In the genomic region with DNA sequence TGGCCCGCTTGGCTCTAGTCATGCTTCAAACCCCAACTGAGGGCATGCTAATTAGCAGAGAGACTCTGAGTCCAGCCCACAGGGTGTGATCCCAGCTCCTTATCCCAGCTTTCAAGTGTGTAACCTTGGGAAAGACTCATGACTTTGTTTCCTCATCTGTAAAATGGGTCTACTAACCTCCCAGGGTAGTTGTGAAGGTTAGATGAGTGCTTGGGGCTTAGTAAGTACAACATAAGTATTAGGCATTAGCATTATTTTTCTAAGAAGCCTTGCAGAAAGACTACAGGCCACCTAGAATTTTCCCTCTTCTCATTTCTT, we compare ENCODE assay signal across 2 cellular contexts.
TF ChIP-seq lines count a peak whose summit lies in the region.

No MANE protein-coding gene starts in this region.

TF ChIP-seq in HepG2, 621 proteins besides CTCF, POLR2A, EP300 and RAD21 (continues in another document):
- no peak for TF ChIP-seq DZIP1 (CRISPR knock-in tag; IDR thresholded peaks at IDR 0.05)
- 0 out of 2 replicates have a peak, but pooled peaks have one; percentile 4 for TF ChIP-seq ATF5 (CRISPR knock-in tag; IDR thresholded peaks at IDR 0.05; ENCODE audit: low read depth)
- no peak for TF ChIP-seq ZNF704 (CRISPR knock-in tag; IDR thresholded peaks at IDR 0.05; ENCODE audit: borderline replicate concordance)
- TF ChIP-seq ZNF446 (CRISPR knock-in tag; IDR thresholded peaks at IDR 0.05) = no peak
- TF ChIP-seq, protein P1, sequence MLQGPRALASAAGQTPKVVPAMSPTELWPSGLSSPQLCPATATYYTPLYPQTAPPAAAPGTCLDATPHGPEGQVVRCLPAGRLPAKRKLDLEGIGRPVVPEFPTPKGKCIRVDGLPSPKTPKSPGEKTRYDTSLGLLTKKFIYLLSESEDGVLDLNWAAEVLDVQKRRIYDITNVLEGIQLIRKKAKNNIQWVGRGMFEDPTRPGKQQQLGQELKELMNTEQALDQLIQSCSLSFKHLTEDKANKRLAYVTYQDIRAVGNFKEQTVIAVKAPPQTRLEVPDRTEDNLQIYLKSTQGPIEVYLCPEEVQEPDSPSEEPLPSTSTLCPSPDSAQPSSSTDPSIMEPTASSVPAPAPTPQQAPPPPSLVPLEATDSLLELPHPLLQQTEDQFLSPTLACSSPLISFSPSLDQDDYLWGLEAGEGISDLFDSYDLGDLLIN (CRISPR knock-in tag; IDR thresholded peaks at IDR 0.05; ENCODE audit: borderline replicate concordance) = no peak
- TF ChIP-seq KLF12 (CRISPR knock-in tag; IDR thresholded peaks at IDR 0.05; ENCODE audit: borderline replicate concordance) = no peak
- TF ChIP-seq, protein P2, sequence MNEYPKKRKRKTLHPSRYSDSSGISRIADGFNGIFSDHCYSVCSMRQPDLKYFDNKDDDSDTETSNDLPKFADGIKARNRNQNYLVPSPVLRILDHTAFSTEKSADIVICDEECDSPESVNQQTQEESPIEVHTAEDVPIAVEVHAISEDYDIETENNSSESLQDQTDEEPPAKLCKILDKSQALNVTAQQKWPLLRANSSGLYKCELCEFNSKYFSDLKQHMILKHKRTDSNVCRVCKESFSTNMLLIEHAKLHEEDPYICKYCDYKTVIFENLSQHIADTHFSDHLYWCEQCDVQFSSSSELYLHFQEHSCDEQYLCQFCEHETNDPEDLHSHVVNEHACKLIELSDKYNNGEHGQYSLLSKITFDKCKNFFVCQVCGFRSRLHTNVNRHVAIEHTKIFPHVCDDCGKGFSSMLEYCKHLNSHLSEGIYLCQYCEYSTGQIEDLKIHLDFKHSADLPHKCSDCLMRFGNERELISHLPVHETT (CRISPR knock-in tag; conservative IDR thresholded peaks at IDR 0.05) = no peak
- TF ChIP-seq ATF7-NPFF (CRISPR knock-in tag; IDR thresholded peaks at IDR 0.05; ENCODE audit: low read depth) = no peak
- TF ChIP-seq ZNF589 (CRISPR knock-in tag; conservative IDR thresholded peaks at IDR 0.05) = no peak
- TF ChIP-seq SNAPC2 (CRISPR knock-in tag; IDR thresholded peaks at IDR 0.05) = no peak
- TF ChIP-seq ZNF841 (CRISPR knock-in tag; IDR thresholded peaks at IDR 0.05; ENCODE audit: borderline replicate concordance) = no peak
- TF ChIP-seq ZBTB38 (CRISPR knock-in tag; IDR thresholded peaks at IDR 0.05) = no peak
- TF ChIP-seq, protein P3, sequence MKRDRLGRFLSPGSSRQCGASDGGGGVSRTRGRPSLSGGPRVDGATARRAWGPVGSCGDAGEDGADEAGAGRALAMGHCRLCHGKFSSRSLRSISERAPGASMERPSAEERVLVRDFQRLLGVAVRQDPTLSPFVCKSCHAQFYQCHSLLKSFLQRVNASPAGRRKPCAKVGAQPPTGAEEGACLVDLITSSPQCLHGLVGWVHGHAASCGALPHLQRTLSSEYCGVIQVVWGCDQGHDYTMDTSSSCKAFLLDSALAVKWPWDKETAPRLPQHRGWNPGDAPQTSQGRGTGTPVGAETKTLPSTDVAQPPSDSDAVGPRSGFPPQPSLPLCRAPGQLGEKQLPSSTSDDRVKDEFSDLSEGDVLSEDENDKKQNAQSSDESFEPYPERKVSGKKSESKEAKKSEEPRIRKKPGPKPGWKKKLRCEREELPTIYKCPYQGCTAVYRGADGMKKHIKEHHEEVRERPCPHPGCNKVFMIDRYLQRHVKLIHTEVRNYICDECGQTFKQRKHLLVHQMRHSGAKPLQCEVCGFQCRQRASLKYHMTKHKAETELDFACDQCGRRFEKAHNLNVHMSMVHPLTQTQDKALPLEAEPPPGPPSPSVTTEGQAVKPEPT (CRISPR knock-in tag; IDR thresholded peaks at IDR 0.05; ENCODE audit: low read depth) = no peak
- TF ChIP-seq SMAD9 (CRISPR knock-in tag; IDR thresholded peaks at IDR 0.05) = no peak
- TF ChIP-seq SATB2 (CRISPR knock-in tag; IDR thresholded peaks at IDR 0.05) = no peak

TF ChIP-seq in K562, 482 proteins besides CTCF, POLR2A, EP300 and RAD21:
- peak; percentile 71 for TF ChIP-seq RBM25 (IDR thresholded peaks at IDR 0.05; ENCODE audit: low read depth, low read length, severe bottlenecking)
- peak; percentile 83 for TF ChIP-seq ADNP (tag; IDR thresholded peaks at IDR 0.05)
- TF ChIP-seq BCOR (IDR thresholded peaks at IDR 0.05) = peak; percentile 85; the same call in 1 of the 2 replicates
- TF ChIP-seq ESRRA (IDR thresholded peaks at IDR 0.05; ENCODE audit: borderline replicate concordance, low read depth) = peak; percentile 52; the same call in 1 of the 2 replicates
- no peak for TF ChIP-seq TBP (optimal IDR thresholded peaks at IDR 0.05; ENCODE audit: low read depth, low read length)
- peak; percentile 56 to 77; a peak in 2 of 4 replicates for TF ChIP-seq KDM1A (IDR thresholded peaks at IDR 0.05)
- TF ChIP-seq ZNF224 (CRISPR knock-in tag; IDR thresholded peaks at IDR 0.05) = no peak
- no peak for TF ChIP-seq ZNF408 (CRISPR knock-in tag; IDR thresholded peaks at IDR 0.05; ENCODE audit: low read depth)
- peak; percentile 40; the same call in 1 of the 2 replicates for TF ChIP-seq HDAC2 (IDR thresholded peaks at IDR 0.05)
- TF ChIP-seq SMARCA5 (IDR thresholded peaks at IDR 0.05) = peak; percentile 94
- TF ChIP-seq RBM22 (IDR thresholded peaks at IDR 0.05; ENCODE audit: low read depth, low read length, poor library complexity, severe bottlenecking) = no peak
